8 cellular contexts compared by ENCODE assay signal in genomic region chr1:42456754-42457089, GRCh38. TPM values are rescaled to one million over a fixed set of nuclear protein-coding genes. Genes with fewer than 3 reads are reported as not detected.
DNase-seq lines count a peak whose midpoint lies in the region; ATAC-seq and TF ChIP-seq lines count a peak whose summit lies in the region.

No MANE protein-coding gene starts in this region.

- TF ChIP-seq CTCF in dorsolateral prefrontal cortex (IDR thresholded peaks at IDR 0.05 in 54 of 56, conservative IDR thresholded peaks at IDR 0.05 in 2 of 56; ENCODE audit: low read depth in 1 of 56, partially characterized antibody in 56 of 56) (no peak), lower lobe of right lung (IDR thresholded peaks at IDR 0.05) (no peak)

- peaks cover 17% of the 10 kb centered on the region for H3K4me1 ChIP-seq in lower lobe of right lung

- DNase-seq in NCI-H2081 (lab: John Stamatoyannopoulos, UW) (peak; percentile 67 to 76), NCI-H2081 treated with DMSO at 0.1 percent for 48 hours (lab: John Stamatoyannopoulos, UW) (no peak), NCI-H1105 (lab: John Stamatoyannopoulos, UW) (peak; percentile 51), dorsolateral prefrontal cortex (peak in 7 of 10 donors; percentile 25 to 66 (median 41)), lower lobe of right lung (peak; percentile 77)
- DNase-seq in activated CD4-positive, CD25-positive, alpha-beta regulatory T cell treated with anti-CD3 and anti-CD28 coated beads, Interleukin-2, amount 50 U/mL, for 16 hours (ENCODE audit: low read depth, low spot score) = peak; percentile 19
- DNase-seq in stimulated activated CD8-positive, alpha-beta memory T cell treated with anti-CD3 and anti-CD28 coated beads, Interleukin-12 subunit alpha, Interleukin-12 subunit beta, amount 100 ng/mL, for 24 hours (ENCODE audit: extremely low read depth) = peak; percentile 9

- ATAC-seq in HG02642 (IDR thresholded peaks at IDR 0.05; ENCODE audit: poor library complexity, unreplicated experiment) (peak; percentile 57), lower lobe of right lung (peak; percentile 85 to 86)

- H3K27me3 ChIP-seq in dorsolateral prefrontal cortex (no peaks in the 10 kb centered on the region), lower lobe of right lung (ENCODE audit: low read depth) (no peaks in the 10 kb centered on the region)

- H3K27ac ChIP-seq in dorsolateral prefrontal cortex (peak overlapping the region; percentile 46 to 97 (median 92)), lower lobe of right lung (peak overlapping the region; percentile 97)

- peaks cover 34% of the 10 kb centered on the region for H3K36me3 ChIP-seq in lower lobe of right lung

- peak overlapping the region; percentile 66 to 99 (median 92) for H3K4me3 ChIP-seq in dorsolateral prefrontal cortex
- H3K4me3 ChIP-seq in lower lobe of right lung = peak overlapping the region; percentile 98

- intact Hi-C loops in dorsolateral prefrontal cortex (cut with DNase I) (loop anchor here (2.0 to 5.0 kb wide), 3 partner anchors 36 to 284 kb away; partner anchors contain the start of gene FOXJ3 (in 2 of the 2)), lower lobe of right lung (cut with DNase I) (no loop called here)

- no peaks in the 10 kb centered on the region for H3K9me3 ChIP-seq in lower lobe of right lung

RNA-seq across cellular contexts. Expression of gene PPCS, which starts 0.4 kb away (rescaled TPM):
- total RNA-seq in dorsolateral prefrontal cortex (10 to 100 TPM; 20.6 to 46.2 (median 30.0) TPM), lower lobe of right lung (55.0 TPM)

RNA-seq across cellular contexts. Expression of gene ZMYND12, which starts 0.9 kb away (rescaled TPM):
- total RNA-seq in dorsolateral prefrontal cortex = 1 to 10 TPM in 118 of 120 experiments, under 1 TPM in 2; 0.77 to 9.6 (median 3.4) TPM
- 2.8 TPM for total RNA-seq in lower lobe of right lung

RNA-seq across cellular contexts. Expression of gene CCDC30, which starts 6.4 kb away (rescaled TPM):
- total RNA-seq in dorsolateral prefrontal cortex = 10 to 100 TPM; 13.0 to 39.2 (median 25.7) TPM
- total RNA-seq in lower lobe of right lung = 10.2 TPM
